30 cellular contexts compared by ENCODE assay signal in genomic region chr1:84379781-84380180, GRCh38. TPM values are rescaled to one million over a fixed set of nuclear protein-coding genes. Genes with fewer than 3 reads are reported as not detected.
"Had no signal": no experiment of that assay in that cellular context is flagged by ENCODE, and none has a peak within 500 bp of the region (broad histone marks: within the 10 kb centered on the region; RNA-seq: fewer than 3 reads in every experiment).

No MANE protein-coding gene starts in this region.

- H3K27me3 ChIP-seq: brain microvascular endothelial cell, cardiac muscle cell, MG63 had no signal

- H3K4me2 ChIP-seq: KMS-11 had no signal

- H3K36me3 Mint-ChIP-seq: activated CD8-positive, alpha-beta memory T cell treated with anti-CD3 and anti-CD28 coated beads, Interleukin-2, amount 10 ng/mL, durations not matched to agents 7 days and 5 days; activated naive CD4-positive, alpha-beta T cell treated with anti-CD3 and anti-CD28 coated beads, Interleukin-2, amount 50 U/mL, for 72 hours; T-cell had no signal

- H3K36me3 ChIP-seq: brain microvascular endothelial cell, cardiac muscle cell, MG63 had no signal

- H3K4me1 Mint-ChIP-seq: activated B cell treated with CpG ODN at 0.5 μM for 24 hours; activated CD4-positive, alpha-beta T cell treated with anti-CD3 and anti-CD28 coated beads, Interleukin-2, amount 10 ng/mL, durations not matched to agents 24 days and 14 days; activated CD8-positive, alpha-beta memory T cell treated with anti-CD3 and anti-CD28 coated beads, Interleukin-2, amount 10 ng/mL, durations not matched to agents 7 days and 5 days; T-cell had no signal

- H3K9me3 ChIP-seq: MG63 had no signal

- H3K27ac Mint-ChIP-seq: activated B cell treated with CpG ODN at 0.5 μM for 24 hours; activated CD4-positive, alpha-beta T cell treated with anti-CD3 and anti-CD28 coated beads, Interleukin-2, amount 10 ng/mL, durations not matched to agents 24 days and 14 days; activated CD8-positive, alpha-beta memory T cell treated with anti-CD3 and anti-CD28 coated beads, Interleukin-2, amount 10 ng/mL, durations not matched to agents 7 days and 5 days; activated naive CD4-positive, alpha-beta T cell treated with anti-CD3 and anti-CD28 coated beads, Interleukin-2, amount 50 U/mL, for 72 hours; activated T-cell treated with anti-CD3 and anti-CD28 coated beads, Interleukin-2, amount 50 U/mL, for 24 hours; activated T-helper 1 cell treated with anti-CD3 and anti-CD28 coated beads, Interleukin-12 subunit alpha, Interleukin-12 subunit beta, Interleukin-2, Interleukin-4 antibody, amounts not matched to agents 30 ng/mL and 10 ng/mL and 1 ng/mL, durations not matched to agents 14 hours and 24 hours and 36 hours; T-cell had no signal

- H3K27ac ChIP-seq: cardiac muscle cell, KMS-11, SK-N-MC had no signal

- DNase-seq: activated B cell treated with CpG ODN at 0.5 μM for 24 hours; activated CD4-positive, alpha-beta T cell treated with anti-CD3 and anti-CD28 coated beads for 1 hour; activated CD4-positive, alpha-beta T cell treated with anti-CD3 and anti-CD28 coated beads, Interleukin-2, amount 10 ng/mL, durations not matched to agents 24 days and 14 days; activated CD4-positive, alpha-beta T cell treated with anti-CD3 and anti-CD28 coated beads, Interleukin-2, amount 50 U/mL, for 48 hours; activated CD8-positive, alpha-beta memory T cell treated with anti-CD3 and anti-CD28 coated beads, Interleukin-2, amount 10 ng/mL, durations not matched to agents 7 days and 5 days; activated effector memory CD4-positive, alpha-beta T cell treated with Interleukin-2 at 50 U/mL for 16 hours; activated naive CD4-positive, alpha-beta T cell treated with Interleukin-2 at 50 U/mL for 16 hours; activated T-cell treated with anti-CD3 and anti-CD28 coated beads, Interleukin-2, amount 50 U/mL, for 24 hours; amygdala; MG63; NCI-H1092 treated with DMSO at 0.1 percent for 48 hours; NCI-H1436; NCI-H187; NCI-H2081; NCI-H2171; NCI-H2227 treated with DMSO at 0.1 percent for 48 hours; NCI-H446 treated with DMSO at 0.1 percent for 48 hours; NCI-H526 treated with DMSO at 0.1 percent for 48 hours; NCI-H82; SIG-M5; T-cell; T-helper 2 cell; T1000 had no signal

- H3K4me3 ChIP-seq: cardiac muscle cell, MG63, SK-N-MC had no signal

- H3K9me3 Mint-ChIP-seq: activated B cell treated with CpG ODN at 0.5 μM for 24 hours; activated CD4-positive, alpha-beta T cell treated with anti-CD3 and anti-CD28 coated beads, Interleukin-2, amount 10 ng/mL, durations not matched to agents 24 days and 14 days; activated naive CD4-positive, alpha-beta T cell treated with anti-CD3 and anti-CD28 coated beads, Interleukin-2, amount 50 U/mL, for 72 hours; activated T-cell treated with anti-CD3 and anti-CD28 coated beads, Interleukin-2, amount 50 U/mL, for 24 hours; activated T-helper 1 cell treated with anti-CD3 and anti-CD28 coated beads, Interleukin-12 subunit alpha, Interleukin-12 subunit beta, Interleukin-2, Interleukin-4 antibody, amounts not matched to agents 30 ng/mL and 10 ng/mL and 1 ng/mL, durations not matched to agents 14 hours and 24 hours and 36 hours; T-cell had no signal

- ATAC-seq: activated CD8-positive, alpha-beta memory T cell treated with anti-CD3 and anti-CD28 coated beads, Interleukin-2, amount 10 ng/mL, durations not matched to agents 7 days and 5 days; activated naive CD4-positive, alpha-beta T cell treated with anti-CD3 and anti-CD28 coated beads, Interleukin-2, amount 50 U/mL, for 72 hours; T-cell had no signal

- H3K9ac ChIP-seq: KMS-11 had no signal

- H3K4me3 Mint-ChIP-seq: activated B cell treated with CpG ODN at 0.5 μM for 24 hours; activated CD4-positive, alpha-beta T cell treated with anti-CD3 and anti-CD28 coated beads, Interleukin-2, amount 10 ng/mL, durations not matched to agents 24 days and 14 days; activated CD8-positive, alpha-beta memory T cell treated with anti-CD3 and anti-CD28 coated beads, Interleukin-2, amount 10 ng/mL, durations not matched to agents 7 days and 5 days; activated T-cell treated with anti-CD3 and anti-CD28 coated beads, Interleukin-2, amount 50 U/mL, for 24 hours; activated T-helper 1 cell treated with anti-CD3 and anti-CD28 coated beads, Interleukin-12 subunit alpha, Interleukin-12 subunit beta, Interleukin-2, Interleukin-4 antibody, amounts not matched to agents 30 ng/mL and 10 ng/mL and 1 ng/mL, durations not matched to agents 14 hours and 24 hours and 36 hours; T-cell had no signal

RNA-seq across cellular contexts. Expression of gene DNASE2B, which starts 18.5 kb away (rescaled TPM):
- total RNA-seq: activated B cell treated with CpG ODN at 0.5 μM for 24 hours; activated CD4-positive, alpha-beta T cell treated with anti-CD3 and anti-CD28 coated beads, Interleukin-2, amount 10 ng/mL, durations not matched to agents 24 days and 14 days; activated CD8-positive, alpha-beta memory T cell treated with anti-CD3 and anti-CD28 coated beads, Interleukin-2, amount 10 ng/mL, durations not matched to agents 7 days and 5 days; activated naive CD4-positive, alpha-beta T cell treated with anti-CD3 and anti-CD28 coated beads, Interleukin-2, amount 50 U/mL, for 72 hours; activated T-helper 1 cell treated with anti-CD3 and anti-CD28 coated beads, Interleukin-12 subunit alpha, Interleukin-12 subunit beta, Interleukin-2, Interleukin-4 antibody, amounts not matched to agents 30 ng/mL and 10 ng/mL and 1 ng/mL, durations not matched to agents 14 hours and 24 hours and 36 hours; cardiac muscle cell; RPMI7951; T-cell had no signal
- polyA plus RNA-seq: cardiac muscle cell had no signal
